ENCODE assay signal across 21 cellular contexts in the genomic region with DNA sequence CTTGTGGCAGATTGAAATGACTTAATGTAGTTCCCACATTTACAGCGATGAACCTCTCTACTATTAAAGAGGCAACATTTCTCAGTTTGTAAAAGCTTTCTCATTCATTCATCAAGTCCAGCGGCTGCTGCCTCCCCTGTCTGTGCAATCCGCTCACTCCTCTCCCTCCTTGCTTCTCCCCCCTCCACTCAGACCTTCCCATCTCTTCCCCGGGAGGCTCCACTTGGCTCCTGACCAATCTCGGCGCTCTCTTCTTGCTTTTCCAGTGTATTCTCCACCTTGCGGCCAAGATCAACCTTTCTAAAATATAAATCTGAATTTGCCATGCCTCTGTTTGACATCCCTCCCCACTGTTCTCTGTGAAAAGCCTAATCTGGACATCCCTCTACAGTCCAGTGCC.
DNase-seq lines count a peak whose midpoint lies in the region; ATAC-seq and TF ChIP-seq lines count a peak whose summit lies in the region.
"Had no signal": no experiment of that assay in that cellular context is flagged by ENCODE, and none has a peak within 500 bp of the region (broad histone marks: within the 10 kb centered on the region; RNA-seq: fewer than 3 reads in every experiment).

No MANE protein-coding gene starts in this region.

- H3K9me3 Mint-ChIP-seq in H9, result no peaks in the 10 kb centered on the region
- H3K9me3 Mint-ChIP-seq: CD4-positive, CD25-positive, alpha-beta regulatory T cell; CD8-positive, alpha-beta memory T cell had no signal

- peaks cover 85% of the 10 kb centered on the region for H3K27me3 Mint-ChIP-seq in H9 (ENCODE audit: low read depth)

- no peak overlapping the region for H2BK5ac ChIP-seq in H9 (ENCODE audit: insufficient read length, low read length)

- H2BK15ac ChIP-seq in H9 (ENCODE audit: low read depth, low read length), result no peak overlapping the region

- H4K5ac ChIP-seq in H9 (ENCODE audit: insufficient read length, low read depth, low read length), result no peak overlapping the region

- no peak overlapping the region for H3T11ph ChIP-seq in H9 (ENCODE audit: low read length)

- no peak overlapping the region for H4K8ac ChIP-seq in H9 (replicated peaks; ENCODE audit: insufficient read length, low read depth, low read length)

- H4K91ac ChIP-seq in H9 (ENCODE audit: insufficient read length, low read depth, low read length), result no peak overlapping the region

- H3K14ac ChIP-seq in H9 (ENCODE audit: insufficient read depth, low read length), result no peak overlapping the region

- no peak overlapping the region for H3K56ac ChIP-seq in H9 (ENCODE audit: insufficient read length, low read depth, low read length)

- DNase-seq in H9 (peak; percentile 32), foreskin keratinocyte (no peak), omental fat pad (ENCODE audit: low spot score) (no peak), NCI-H2196 (lab: John Stamatoyannopoulos, UW; ENCODE audit: unreplicated experiment) (no peak), DMS79 (lab: John Stamatoyannopoulos, UW) (no peak), NCI-H345 (lab: John Stamatoyannopoulos, UW) (no peak)
- DNase-seq: ACHN; BE2C; C1 segment of cervical spinal cord; CD4-positive, CD25-positive, alpha-beta regulatory T cell; CD8-positive, alpha-beta memory T cell; COR-L47; DMS153; DMS79 treated with DMSO at 0.1 percent for 48 hours; GF-D8; HCEC 1CT; HFFc6; KBM-7 had no signal

- H3K4me1 Mint-ChIP-seq in H9, result no peaks in the 10 kb centered on the region
- H3K4me1 Mint-ChIP-seq: CD4-positive, CD25-positive, alpha-beta regulatory T cell; CD8-positive, alpha-beta memory T cell; IgD-negative memory B cell had no signal

- no peak overlapping the region for H3K4me3 Mint-ChIP-seq in H9
- H3K4me3 Mint-ChIP-seq: CD4-positive, CD25-positive, alpha-beta regulatory T cell; CD8-positive, alpha-beta memory T cell; HFFc6; IgD-negative memory B cell had no signal

- no peak overlapping the region for H2BK12ac ChIP-seq in H9 (ENCODE audit: insufficient read length, low read depth, low read length)

- ATAC-seq in foreskin keratinocyte (no peak), omental fat pad (ENCODE audit: low FRiP score) (peak; percentile 77), GM18505 (IDR thresholded peaks at IDR 0.05; ENCODE audit: unreplicated experiment) (no peak)

- no peak overlapping the region for H3K4me2 ChIP-seq in H9 (ENCODE audit: insufficient read depth, insufficient read length, low read length)

- no peak overlapping the region for H3K9ac ChIP-seq in H9 (ENCODE audit: extremely low read depth, insufficient read length, low read length)

- no peak overlapping the region for H3K27ac Mint-ChIP-seq in H9
- H3K27ac Mint-ChIP-seq: CD4-positive, CD25-positive, alpha-beta regulatory T cell; CD8-positive, alpha-beta memory T cell; HFFc6 had no signal

- no peak overlapping the region for H3K23ac ChIP-seq in H9 (ENCODE audit: insufficient read length, low read depth, low read length)

- H3K4me1 ChIP-seq in H9 (ENCODE audit: insufficient read depth, low read length) (no peaks in the 10 kb centered on the region), foreskin keratinocyte (peaks cover 2% of the 10 kb centered on the region)
- H3K4me1 ChIP-seq: BE2C had no signal

- H3K23me2 ChIP-seq in H9 (ENCODE audit: insufficient read length, low read depth, low read length, poor library complexity, severe bottlenecking), result no peaks in the 10 kb centered on the region

- H4K20me1 ChIP-seq in H9 (ENCODE audit: control insufficient read depth, insufficient read depth, insufficient read length), result no peaks in the 10 kb centered on the region

- H3K4ac ChIP-seq in H9 (ENCODE audit: low read depth, low read length), result no peak overlapping the region

- no CpG with 5 or more reads among the region's 7 CpGs for WGBS in H9 (ENCODE audit: extremely low coverage, insufficient read length, low lambda C conversion rate)

- H3K79me2 ChIP-seq in H9 (ENCODE audit: insufficient read depth, low read length), result no peaks in the 10 kb centered on the region

- no peak overlapping the region for H3K27ac ChIP-seq in H9 (ENCODE audit: insufficient read length, low read depth, low read length)
- no peak overlapping the region for H3K27ac ChIP-seq in VCaP
- H3K27ac ChIP-seq in foreskin keratinocyte, result no peak overlapping the region

- no peak overlapping the region for H3K18ac ChIP-seq in H9 (ENCODE audit: insufficient read length, low read depth, low read length)

- TF ChIP-seq POLR2A in GM18505 (IDR thresholded peaks at IDR 0.05; ENCODE audit: borderline replicate concordance, extremely low read depth, insufficient read depth, insufficient read length), result no peak

- no peak overlapping the region for H2AK5ac ChIP-seq in H9 (ENCODE audit: insufficient read length, low read length)

- H2BK120ac ChIP-seq in H9 (ENCODE audit: low read depth, low read length, poor library complexity, severe bottlenecking), result no peak overlapping the region

- no peak overlapping the region for H2BK20ac ChIP-seq in H9 (ENCODE audit: low read depth, low read length, poor library complexity, severe bottlenecking)

- no peaks in the 10 kb centered on the region for H3K79me1 ChIP-seq in H9 (ENCODE audit: insufficient read depth, low read depth, low read length, poor library complexity, severe bottlenecking)

- no peaks in the 10 kb centered on the region for H3K9me3 ChIP-seq in H9 (ENCODE audit: control insufficient read depth, low read depth, low read length)
- H3K9me3 ChIP-seq: BE2C had no signal

- H3K27me3 ChIP-seq in H9 (ENCODE audit: insufficient read depth, low read length) (no peaks in the 10 kb centered on the region; the same call in 1 of the 2 replicates), foreskin keratinocyte (peaks cover 2% of the 10 kb centered on the region)

- TF ChIP-seq CTCF in H9 (conservative IDR thresholded peaks at IDR 0.05) (no peak), VCaP (conservative IDR thresholded peaks at IDR 0.05) (peak; percentile 21; the same call in 1 of the 2 replicates), foreskin keratinocyte (conservative IDR thresholded peaks at IDR 0.05) (peak; percentile 6), omental fat pad (IDR thresholded peaks at IDR 0.05) (no peak)

- no peaks in the 10 kb centered on the region; a peak in 1 of 7 replicates for H3K36me3 Mint-ChIP-seq in H9 (ENCODE audit: insufficient read depth in 1 of 3, low read depth in 3 of 3)
- H3K36me3 Mint-ChIP-seq: CD4-positive, CD25-positive, alpha-beta regulatory T cell; CD8-positive, alpha-beta memory T cell had no signal

- no peak overlapping the region for H2AFZ ChIP-seq in H9 (ENCODE audit: low read length)

Comparison
In these comparisons a context has a peak if more than half of its experiments do, and no peak if none do; other contexts are left out.
1. CTCF ChIP-seq: peak in VCaP (single experiment) and foreskin keratinocyte (single experiment); none in H9 (single experiment) and omental fat pad (0 of 3).